ENCODE assay signal across 19 cellular contexts in the genomic region with DNA sequence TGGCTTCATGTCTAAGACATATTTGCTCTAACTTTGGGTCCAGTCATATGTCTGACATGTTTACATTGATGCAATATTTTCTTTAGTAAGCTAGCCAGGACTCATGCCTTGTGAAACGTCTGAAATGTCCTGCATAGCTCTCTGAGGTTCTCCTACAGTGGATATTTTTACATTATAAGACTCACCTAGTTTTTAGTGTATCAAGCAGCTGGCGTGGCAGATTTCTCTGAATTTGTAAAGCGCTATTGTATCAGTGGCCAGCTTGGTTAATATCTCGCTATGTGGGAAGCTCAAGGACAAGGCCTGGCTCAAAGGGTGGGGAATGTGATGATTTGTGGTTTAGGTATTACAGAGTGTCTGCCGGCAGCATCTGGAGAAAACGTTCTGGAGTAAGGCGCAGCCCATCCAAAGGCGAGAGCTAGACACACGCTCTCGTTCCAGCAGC.
DNase-seq lines count a peak whose midpoint lies in the region; ATAC-seq and TF ChIP-seq lines count a peak whose summit lies in the region.
"Had no signal": no experiment of that assay in that cellular context is flagged by ENCODE, and none has a peak within 500 bp of the region (broad histone marks: within the 10 kb centered on the region; RNA-seq: fewer than 3 reads in every experiment).

No MANE protein-coding gene starts in this region.

- ATAC-seq in HG02678 (IDR thresholded peaks at IDR 0.05; ENCODE audit: unreplicated experiment): no peak
- ATAC-seq: effector memory CD8-positive, alpha-beta T cell; Panc1; stimulated activated effector memory CD8-positive, alpha-beta T cell treated with anti-CD3 and anti-CD28 coated beads, Interleukin-12 subunit alpha, Interleukin-12 subunit beta, amount 100 ng/mL, for 72 hours had no signal

- TF ChIP-seq CTCF in astrocyte of the spinal cord (IDR thresholded peaks at IDR 0.05; ENCODE audit: low read depth, low read length): no peak
- no peak for TF ChIP-seq CTCF in foreskin fibroblast (IDR thresholded peaks at IDR 0.05; ENCODE audit: low read depth, low read length)

- H3K36me3 ChIP-seq in skeletal muscle satellite cell (ENCODE audit: insufficient read depth, low read length): no peaks in the 10 kb centered on the region
- H3K36me3 ChIP-seq: BLaER1 treated with 17β-estradiol and CSF1 and Interleukin-3, amounts not matched to agents 10 nM and 100 nM; spleen; tibial nerve had no signal

- H3K4me3 ChIP-seq in astrocyte of the spinal cord (ENCODE audit: low read depth, low read length): no peak overlapping the region
- H3K4me3 ChIP-seq in foreskin fibroblast (ENCODE audit: low read depth in 1 of 2, low read length in 2 of 2): no peak overlapping the region
- H3K4me3 ChIP-seq in skeletal muscle satellite cell (ENCODE audit: low read length): no peak overlapping the region
- H3K4me3 ChIP-seq: BLaER1 treated with 17β-estradiol and CSF1 and Interleukin-3, amounts not matched to agents 10 nM and 100 nM; lung; spleen; tibial nerve had no signal

- no peaks in the 10 kb centered on the region for H3K27me3 ChIP-seq in skeletal muscle satellite cell (ENCODE audit: control insufficient read depth, insufficient read depth, low read length)
- H3K27me3 ChIP-seq: BLaER1 treated with 17β-estradiol and CSF1 and Interleukin-3, amounts not matched to agents 10 nM and 100 nM; tibial nerve had no signal

- in situ Hi-C loops in astrocyte of the spinal cord (cut with HindIII; ENCODE audit: low sequenced_read_pairs): no loop called here

- peaks cover 39% of the 10 kb centered on the region for H3K4me1 ChIP-seq in skeletal muscle satellite cell (ENCODE audit: control insufficient read depth, insufficient read depth, low read length)
- H3K4me1 ChIP-seq: BLaER1 treated with 17β-estradiol and CSF1 and Interleukin-3, amounts not matched to agents 10 nM and 100 nM had no signal

- DNase-seq in HCEC 1CT (peak; percentile 67), astrocyte of the spinal cord (ENCODE audit: low read depth, low spot score) (peak; percentile 62), foreskin fibroblast (peak; percentile 68 to 80), SKM-1 treated with dmso at 0.1 percent for 144 hours (lab: John Stamatoyannopoulos, UW; ENCODE audit: unreplicated experiment) (no peak)
- no peak for DNase-seq in stimulated activated CD4-positive, alpha-beta T cell treated with anti-CD3 and anti-CD28 coated beads, Interleukin-4, amount 100 ng/mL, for 24 hours
- DNase-seq: activated CD4-positive, alpha-beta T cell treated with anti-CD3 and anti-CD28 coated beads, Interleukin-2, amount 10 ng/mL, durations not matched to agents 24 days and 14 days; activated naive CD4-positive, alpha-beta T cell treated with anti-CD3 and anti-CD28 coated beads for 36 hours; caudate nucleus; effector memory CD8-positive, alpha-beta T cell; naive B cell; NCI-H774; spleen had no signal

- no peaks in the 10 kb centered on the region for H3K9me3 ChIP-seq in skeletal muscle satellite cell (replicated peaks; ENCODE audit: low read length)
- H3K9me3 ChIP-seq: BLaER1 treated with 17β-estradiol and CSF1 and Interleukin-3, amounts not matched to agents 10 nM and 100 nM; spleen; tibial nerve had no signal

- H3K9ac ChIP-seq in skeletal muscle satellite cell (ENCODE audit: low read depth, low read length): no peak overlapping the region
- H3K9ac ChIP-seq: BLaER1 treated with 17β-estradiol and CSF1 and Interleukin-3, amounts not matched to agents 10 nM and 100 nM had no signal

- H3K4me2 ChIP-seq in skeletal muscle satellite cell (ENCODE audit: low read length): peak overlapping the region; percentile 37
- H3K4me2 ChIP-seq: BLaER1 treated with 17β-estradiol and CSF1 and Interleukin-3, amounts not matched to agents 10 nM and 100 nM had no signal

Comparison
In these comparisons a context has a peak if more than half of its experiments do, and no peak if none do; other contexts are left out.
1. DNase-seq: peak in HCEC 1CT (single experiment), astrocyte of the spinal cord (single experiment) and foreskin fibroblast (2 of 2); none in SKM-1 treated with dmso at 0.1 percent for 144 hours (single experiment) and stimulated activated CD4-positive, alpha-beta T cell treated with anti-CD3 and anti-CD28 coated beads, Interleukin-4, amount 100 ng/mL, for 24 hours (single experiment).